In genomic region chr6:44649365-44650025, GRCh38 we compare ENCODE assay signal across 14 cellular contexts.
DNase-seq lines count a peak whose midpoint lies in the region; ATAC-seq, FAIRE-seq and TF ChIP-seq lines count a peak whose summit lies in the region.
"Had no signal": no experiment of that assay in that cellular context is flagged by ENCODE, and none has a peak within 500 bp of the region (broad histone marks: within the 10 kb centered on the region; RNA-seq: fewer than 3 reads in every experiment).

No MANE protein-coding gene starts in this region.

- H3K27ac ChIP-seq in breast epithelium (peak overlapping the region in 1 of 2 donors; percentile 20), RWPE2 (ENCODE audit: poor library complexity, severe bottlenecking) (no peak overlapping the region)
- H3K27ac ChIP-seq: upper lobe of left lung had no signal

- H3K27ac Mint-ChIP-seq in MCF 10A (ENCODE audit: low read depth, unreplicated experiment), result peak overlapping the region; percentile 64

- FAIRE-seq in urothelium cell line (lab: Jason Lieb, UNC), result peak; percentile 35

- no peaks in the 10 kb centered on the region for H3K36me3 ChIP-seq in breast epithelium
- no peaks in the 10 kb centered on the region for H3K36me3 ChIP-seq in RWPE2 (ENCODE audit: low read depth)
- H3K36me3 ChIP-seq: upper lobe of left lung had no signal

- POLR2A ChIA-PET in MCF 10A (lab: Yijun Ruan, JAX), result interaction anchor here (1.2 kb wide), 1 partner anchor 1073 kb away, joined by 3 read pairs; no protein-coding TSS in a partner anchor

- ATAC-seq in RWPE2 (ENCODE audit: low read depth) (peak; percentile 65), HG03571 (IDR thresholded peaks at IDR 0.05; ENCODE audit: unreplicated experiment) (no peak), GM18511 (IDR thresholded peaks at IDR 0.05; ENCODE audit: unreplicated experiment) (no peak)

- no peaks in the 10 kb centered on the region for H3K4me1 ChIP-seq in breast epithelium
- H3K4me1 ChIP-seq in RWPE2 (ENCODE audit: insufficient read depth, poor library complexity, severe bottlenecking), result peaks cover 15% of the 10 kb centered on the region

- H3K9me3 ChIP-seq in breast epithelium, result no peaks in the 10 kb centered on the region
- H3K9me3 ChIP-seq in RWPE2 (ENCODE audit: severe bottlenecking), result no peaks in the 10 kb centered on the region
- H3K9me3 ChIP-seq: upper lobe of left lung had no signal

- no peak for TF ChIP-seq CTCF in MCF 10A (IDR thresholded peaks at IDR 0.05; ENCODE audit: unreplicated experiment)
- TF ChIP-seq CTCF in breast epithelium (IDR thresholded peaks at IDR 0.05), result no peak
- TF ChIP-seq CTCF in RWPE2 (IDR thresholded peaks at IDR 0.05; ENCODE audit: poor library complexity, severe bottlenecking), result no peak
- TF ChIP-seq CTCF in fibroblast of pulmonary artery (IDR thresholded peaks at IDR 0.05; ENCODE audit: low read length, missing control alignments), result no peak

- intact Hi-C loops in MCF 10A (cut with micrococcal nuclease), result no loop called here
- intact Hi-C loops in breast epithelium (cut with DNase I; ENCODE audit: low total_unique reads), result loop anchor here (10.0 kb wide), 2 partner anchors 105 to 1275 kb away; no protein-coding TSS in a partner anchor

- H3K4me1 Mint-ChIP-seq in MCF 10A (ENCODE audit: insufficient read depth, unreplicated experiment), result peaks cover 24% of the 10 kb centered on the region
- H3K4me1 Mint-ChIP-seq: central memory CD8-positive, alpha-beta T cell had no signal

- CTCF ChIA-PET in MCF 10A (lab: Yijun Ruan, JAX), result interaction anchor here (0.6 to 2.0 kb wide), 6 partner anchors 14 to 1140 kb away, joined by 3 to 5 read pairs (median 3); no protein-coding TSS in a partner anchor

- H3K27me3 ChIP-seq in breast epithelium (no peaks in the 10 kb centered on the region), RWPE2 (ENCODE audit: insufficient read depth, poor library complexity, severe bottlenecking) (no peaks in the 10 kb centered on the region)
- H3K27me3 ChIP-seq: upper lobe of left lung had no signal

- H3K27me3 Mint-ChIP-seq in MCF 10A (ENCODE audit: insufficient read depth, unreplicated experiment), result no peaks in the 10 kb centered on the region

- peaks cover 6% of the 10 kb centered on the region for H3K36me3 Mint-ChIP-seq in MCF 10A (ENCODE audit: insufficient read depth, unreplicated experiment)

- TF ChIP-seq POLR2A in breast epithelium (IDR thresholded peaks at IDR 0.05), result no peak

- BruUV-seq in MCF 10A (replicated peaks; lab: Mats Ljungman, UMichigan), result no TSS peak

- no peak overlapping the region for H3K4me3 Mint-ChIP-seq in MCF 10A (ENCODE audit: unreplicated experiment)
- H3K4me3 Mint-ChIP-seq: central memory CD8-positive, alpha-beta T cell had no signal

- no peaks in the 10 kb centered on the region for H3K9me3 Mint-ChIP-seq in MCF 10A (ENCODE audit: unreplicated experiment)
- H3K9me3 Mint-ChIP-seq: central memory CD8-positive, alpha-beta T cell had no signal

- H3K4me3 ChIP-seq in breast epithelium (no peak overlapping the region), RWPE2 (ENCODE audit: severe bottlenecking) (no peak overlapping the region), fibroblast of pulmonary artery (replicated peaks; ENCODE audit: low read depth, low read length) (peak overlapping the region; percentile 0)
- H3K4me3 ChIP-seq: upper lobe of left lung had no signal

- DNase-seq in MCF 10A (ENCODE audit: unreplicated experiment), result peak; percentile 78
- DNase-seq in breast epithelium (ENCODE audit: low spot score in 2 of 2), result no peak
- DNase-seq in RWPE2 (ENCODE audit: low spot score), result no peak
- DNase-seq in fibroblast of pulmonary artery (ENCODE audit: low read depth), result peak; percentile 70
- peak; percentile 27 for DNase-seq in urothelium cell line (ENCODE audit: low spot score)
- no peak for DNase-seq in kidney glomerular epithelial cell (lab: John Stamatoyannopoulos, UW)
- DNase-seq: activated naive CD4-positive, alpha-beta T cell treated with Interleukin-2 at 50 U/mL for 16 hours; DMS 273 treated with DMSO at 0.1 percent for 48 hours; KBM-7; NCI-H774; upper lobe of left lung had no signal

Comparison
In these comparisons a context has a peak if more than half of its experiments do, and no peak if none do; other contexts are left out.
1. DNase-seq: peak in MCF 10A (single experiment), fibroblast of pulmonary artery (single experiment) and urothelium cell line (single experiment); none in breast epithelium (0 of 2), RWPE2 (single experiment) and kidney glomerular epithelial cell (single experiment).